In the genomic region with DNA sequence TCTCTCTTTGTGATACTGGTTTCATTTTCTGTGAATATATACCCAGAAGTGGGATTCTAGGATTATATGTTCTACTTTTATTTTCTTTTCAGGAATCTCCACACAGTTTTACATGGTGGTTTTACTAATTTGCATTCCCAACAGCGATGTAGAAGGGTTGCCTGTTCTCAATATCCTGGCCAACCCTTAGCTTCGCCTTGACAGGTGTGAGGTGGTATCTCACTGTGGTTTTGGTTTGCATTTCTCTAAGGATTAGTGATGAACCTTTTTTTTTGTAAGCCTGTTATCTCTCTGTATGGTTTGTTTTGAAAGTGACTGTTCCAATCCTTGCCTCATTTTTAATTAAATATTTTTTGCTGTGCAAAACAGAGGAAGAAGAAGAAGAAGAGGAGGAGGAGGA, we compare ENCODE assay signal across 34 cellular contexts.
"Had no signal": no experiment of that assay in that cellular context is flagged by ENCODE, and none has a peak within 500 bp of the region (broad histone marks: within the 10 kb centered on the region; RNA-seq: fewer than 3 reads in every experiment).

No MANE protein-coding gene starts in this region.

- H3K27me3 ChIP-seq: ascending aorta, body of pancreas, brain microvascular endothelial cell, breast epithelium had no signal

- DNase-seq: activated B cell treated with CpG ODN at 0.5 μM for 24 hours; activated CD4-positive, alpha-beta memory T cell treated with anti-CD3 and anti-CD28 coated beads, Interleukin-2, amount 10 ng/mL, durations not matched to agents 7 days and 5 days; activated CD4-positive, alpha-beta T cell treated with anti-CD3 and anti-CD28 coated beads for 4 hours; activated CD4-positive, alpha-beta T cell treated with anti-CD3 and anti-CD28 coated beads, Interleukin-2, amount 10 ng/mL, durations not matched to agents 24 days and 14 days; activated CD4-positive, alpha-beta T cell treated with anti-CD3 and anti-CD28 coated beads, Interleukin-2, amount 50 U/mL, for 1 hour; activated CD4-positive, alpha-beta T cell treated with anti-CD3 and anti-CD28 coated beads, Interleukin-2, amount 50 U/mL, for 4 hours; activated CD4-positive, CD25-positive, alpha-beta regulatory T cell treated with anti-CD3 and anti-CD28 coated beads, Interleukin-2, amount 50 U/mL, for 72 hours; activated CD8-positive, alpha-beta memory T cell treated with anti-CD3 and anti-CD28 coated beads for 24 hours; activated CD8-positive, alpha-beta memory T cell treated with anti-CD3 and anti-CD28 coated beads, Interleukin-2, amount 10 ng/mL, durations not matched to agents 7 days and 5 days; activated CD8-positive, alpha-beta memory T cell treated with anti-CD3 and anti-CD28 coated beads, Interleukin-2, amount 50 U/mL, for 48 hours; activated CD8-positive, alpha-beta T cell treated with anti-CD3 and anti-CD28 coated beads, Interleukin-2, amount 10 ng/mL, durations not matched to agents 7 days and 5 days; activated effector memory CD4-positive, alpha-beta T cell treated with Interleukin-2 at 50 U/mL for 16 hours; activated gamma-delta T cell; activated naive CD4-positive, alpha-beta T cell treated with anti-CD3 and anti-CD28 coated beads, Interleukin-2, amount 10 ng/mL, durations not matched to agents 7 days and 5 days; activated naive CD4-positive, alpha-beta T cell treated with Interleukin-2 at 50 U/mL for 16 hours; activated naive CD8-positive, alpha-beta T cell treated with anti-CD3 and anti-CD28 coated beads, Interleukin-2, amount 10 ng/mL, durations not matched to agents 7 days and 5 days; activated naive CD8-positive, alpha-beta T cell treated with anti-CD3 and anti-CD28 coated beads, Interleukin-2, amount 50 U/mL, for 24 hours; activated T-cell treated with anti-CD3 and anti-CD28 coated beads, Interleukin-2, amount 50 U/mL, for 24 hours; activated T-cell treated with anti-CD3 and anti-CD28 coated beads, Interleukin-2, amount 50 U/mL, for 48 hours; amygdala; anterior cingulate cortex; body of pancreas; brain microvascular endothelial cell; central memory CD4-positive, alpha-beta T cell; T-helper 2 cell; T-helper 9 cell had no signal

- H3K27ac Mint-ChIP-seq: activated B cell treated with CpG ODN at 0.5 μM for 24 hours; activated CD4-positive, alpha-beta memory T cell treated with anti-CD3 and anti-CD28 coated beads, Interleukin-2, amount 10 ng/mL, durations not matched to agents 7 days and 5 days; activated CD4-positive, alpha-beta T cell treated with anti-CD3 and anti-CD28 coated beads, Interleukin-2, amount 10 ng/mL, durations not matched to agents 24 days and 14 days; activated CD8-positive, alpha-beta memory T cell treated with anti-CD3 and anti-CD28 coated beads, Interleukin-2, amount 10 ng/mL, durations not matched to agents 7 days and 5 days; activated CD8-positive, alpha-beta T cell treated with anti-CD3 and anti-CD28 coated beads, Interleukin-2, amount 10 ng/mL, durations not matched to agents 7 days and 5 days; activated naive CD4-positive, alpha-beta T cell treated with anti-CD3 and anti-CD28 coated beads, Interleukin-2, amount 10 ng/mL, durations not matched to agents 7 days and 5 days; activated naive CD4-positive, alpha-beta T cell treated with anti-CD3 and anti-CD28 coated beads, Interleukin-2, amount 50 U/mL, for 24 hours; activated naive CD8-positive, alpha-beta T cell; activated naive CD8-positive, alpha-beta T cell treated with anti-CD3 and anti-CD28 coated beads, Interleukin-2, amount 10 ng/mL, durations not matched to agents 7 days and 5 days; activated naive CD8-positive, alpha-beta T cell treated with anti-CD3 and anti-CD28 coated beads, Interleukin-2, amount 50 U/mL, for 24 hours; activated T-cell treated with anti-CD3 and anti-CD28 coated beads, Interleukin-2, amount 50 U/mL, for 24 hours; activated T-helper 2 cell treated with anti-CD3 and anti-CD28 coated beads, Interferon-gamma antibody, Interleukin-2, Interleukin-4, amounts not matched to agents 10 μg/mL and 5 μg/mL and 100 μg/mL, durations not matched to agents 14 hours and 24 hours and 36 hours; T-helper 1 cell treated with Interleukin-12 subunit alpha and Interleukin-12 subunit beta and Interleukin-4 antibody, amounts not matched to agents 30 μg/mL and 1 μg/mL, for 36 hours; T-helper 2 cell treated with Interferon-gamma antibody and Interleukin-4, amounts not matched to agents 5 μg/mL and 100 μg/mL, for 36 hours had no signal

- H3K36me3 Mint-ChIP-seq: activated CD8-positive, alpha-beta memory T cell treated with anti-CD3 and anti-CD28 coated beads, Interleukin-2, amount 10 ng/mL, durations not matched to agents 7 days and 5 days; activated naive CD4-positive, alpha-beta T cell treated with anti-CD3 and anti-CD28 coated beads, Interleukin-2, amount 10 ng/mL, durations not matched to agents 7 days and 5 days; activated naive CD4-positive, alpha-beta T cell treated with anti-CD3 and anti-CD28 coated beads, Interleukin-2, amount 50 U/mL, for 24 hours; activated naive CD8-positive, alpha-beta T cell; activated naive CD8-positive, alpha-beta T cell treated with anti-CD3 and anti-CD28 coated beads, Interleukin-2, amount 10 ng/mL, durations not matched to agents 7 days and 5 days had no signal

- H3K4me1 Mint-ChIP-seq: activated B cell treated with CpG ODN at 0.5 μM for 24 hours; activated CD4-positive, alpha-beta memory T cell treated with anti-CD3 and anti-CD28 coated beads, Interleukin-2, amount 10 ng/mL, durations not matched to agents 7 days and 5 days; activated CD4-positive, alpha-beta T cell treated with anti-CD3 and anti-CD28 coated beads, Interleukin-2, amount 10 ng/mL, durations not matched to agents 24 days and 14 days; activated CD8-positive, alpha-beta memory T cell treated with anti-CD3 and anti-CD28 coated beads, Interleukin-2, amount 10 ng/mL, durations not matched to agents 7 days and 5 days; activated naive CD4-positive, alpha-beta T cell treated with anti-CD3 and anti-CD28 coated beads, Interleukin-2, amount 10 ng/mL, durations not matched to agents 7 days and 5 days; activated naive CD4-positive, alpha-beta T cell treated with anti-CD3 and anti-CD28 coated beads, Interleukin-2, amount 50 U/mL, for 24 hours; activated naive CD8-positive, alpha-beta T cell treated with anti-CD3 and anti-CD28 coated beads, Interleukin-2, amount 10 ng/mL, durations not matched to agents 7 days and 5 days; activated naive CD8-positive, alpha-beta T cell treated with anti-CD3 and anti-CD28 coated beads, Interleukin-2, amount 50 U/mL, for 24 hours had no signal

- H3K4me3 ChIP-seq: ascending aorta, body of pancreas, breast epithelium had no signal

- H3K4me1 ChIP-seq: ascending aorta, body of pancreas, breast epithelium had no signal

- H3K9me3 ChIP-seq: ascending aorta, body of pancreas, breast epithelium had no signal

- H3K36me3 ChIP-seq: ascending aorta, brain microvascular endothelial cell, breast epithelium had no signal

- H3K27me3 Mint-ChIP-seq: activated B cell treated with CpG ODN at 0.5 μM for 24 hours; activated CD4-positive, alpha-beta memory T cell treated with anti-CD3 and anti-CD28 coated beads, Interleukin-2, amount 10 ng/mL, durations not matched to agents 7 days and 5 days; activated CD4-positive, alpha-beta T cell treated with anti-CD3 and anti-CD28 coated beads, Interleukin-2, amount 10 ng/mL, durations not matched to agents 24 days and 14 days; activated CD8-positive, alpha-beta memory T cell treated with anti-CD3 and anti-CD28 coated beads, Interleukin-2, amount 10 ng/mL, durations not matched to agents 7 days and 5 days; activated naive CD4-positive, alpha-beta T cell treated with anti-CD3 and anti-CD28 coated beads, Interleukin-2, amount 10 ng/mL, durations not matched to agents 7 days and 5 days; activated naive CD4-positive, alpha-beta T cell treated with anti-CD3 and anti-CD28 coated beads, Interleukin-2, amount 50 U/mL, for 24 hours; activated naive CD8-positive, alpha-beta T cell; activated naive CD8-positive, alpha-beta T cell treated with anti-CD3 and anti-CD28 coated beads, Interleukin-2, amount 10 ng/mL, durations not matched to agents 7 days and 5 days; activated naive CD8-positive, alpha-beta T cell treated with anti-CD3 and anti-CD28 coated beads, Interleukin-2, amount 50 U/mL, for 24 hours; activated T-cell treated with anti-CD3 and anti-CD28 coated beads, Interleukin-2, amount 50 U/mL, for 24 hours had no signal

- H3K4me3 Mint-ChIP-seq: activated B cell treated with CpG ODN at 0.5 μM for 24 hours; activated CD4-positive, alpha-beta memory T cell treated with anti-CD3 and anti-CD28 coated beads, Interleukin-2, amount 10 ng/mL, durations not matched to agents 7 days and 5 days; activated CD4-positive, alpha-beta T cell treated with anti-CD3 and anti-CD28 coated beads, Interleukin-2, amount 10 ng/mL, durations not matched to agents 24 days and 14 days; activated CD8-positive, alpha-beta memory T cell treated with anti-CD3 and anti-CD28 coated beads, Interleukin-2, amount 10 ng/mL, durations not matched to agents 7 days and 5 days; activated CD8-positive, alpha-beta T cell treated with anti-CD3 and anti-CD28 coated beads, Interleukin-2, amount 10 ng/mL, durations not matched to agents 7 days and 5 days; activated naive CD4-positive, alpha-beta T cell treated with anti-CD3 and anti-CD28 coated beads, Interleukin-2, amount 10 ng/mL, durations not matched to agents 7 days and 5 days; activated naive CD4-positive, alpha-beta T cell treated with anti-CD3 and anti-CD28 coated beads, Interleukin-2, amount 50 U/mL, for 24 hours; activated naive CD8-positive, alpha-beta T cell; activated naive CD8-positive, alpha-beta T cell treated with anti-CD3 and anti-CD28 coated beads, Interleukin-2, amount 10 ng/mL, durations not matched to agents 7 days and 5 days; activated naive CD8-positive, alpha-beta T cell treated with anti-CD3 and anti-CD28 coated beads, Interleukin-2, amount 50 U/mL, for 24 hours; activated T-cell treated with anti-CD3 and anti-CD28 coated beads, Interleukin-2, amount 50 U/mL, for 24 hours; T-helper 1 cell treated with Interleukin-12 subunit alpha and Interleukin-12 subunit beta and Interleukin-4 antibody, amounts not matched to agents 30 μg/mL and 1 μg/mL, for 36 hours; T-helper 2 cell treated with Interferon-gamma antibody and Interleukin-4, amounts not matched to agents 5 μg/mL and 100 μg/mL, for 36 hours had no signal

- H3K27ac ChIP-seq: ascending aorta, body of pancreas, brain microvascular endothelial cell, breast epithelium, VCaP had no signal
